In the genomic region with DNA sequence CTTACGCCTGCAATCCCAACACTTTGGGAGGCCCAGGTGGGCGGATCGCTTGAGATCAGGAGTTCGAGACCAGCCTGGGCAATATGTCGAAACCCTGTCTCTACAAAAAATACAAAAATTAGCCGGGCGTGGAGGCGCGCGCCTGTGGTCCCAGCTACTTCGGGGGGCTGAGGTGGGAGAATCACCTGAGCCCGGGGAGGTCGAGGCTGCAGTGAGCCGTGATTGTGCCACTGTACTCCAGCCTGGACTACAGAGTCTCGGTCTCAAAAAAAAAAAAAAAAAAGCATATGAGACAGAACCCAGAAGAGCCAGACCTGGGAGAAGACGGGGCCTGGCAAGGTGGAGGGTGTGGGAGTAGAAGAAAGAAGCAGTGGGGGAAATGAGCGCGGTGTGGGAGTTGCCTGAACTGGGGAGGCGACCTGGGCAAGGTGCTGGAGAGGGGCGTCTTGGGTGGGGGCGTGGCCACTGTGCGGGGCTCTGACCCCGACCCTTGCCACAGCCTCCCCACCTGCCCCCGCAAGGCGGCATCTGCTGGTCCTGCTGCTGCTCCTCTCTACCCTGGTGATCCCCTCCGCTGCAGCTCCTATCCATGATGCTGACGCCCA, we compare ENCODE assay signal across 10 cellular contexts. TPM values are rescaled to one million over a fixed set of nuclear protein-coding genes. Genes with fewer than 3 reads are reported as not detected.
A peak's percentile ranks its signal among the peaks of the same experiment; 100 is the strongest.
DNase-seq lines count a peak whose midpoint lies in the region; ATAC-seq and TF ChIP-seq lines count a peak whose summit lies in the region.
"Had no signal": no experiment of that assay in that cellular context is flagged by ENCODE, and none has a peak within 500 bp of the region (broad histone marks: within the 10 kb centered on the region; RNA-seq: fewer than 3 reads in every experiment).

No MANE protein-coding gene starts in this region.

- no peak overlapping the region for H2BK20ac ChIP-seq in IMR-90 (ENCODE audit: low read depth, low read length)

- no peak overlapping the region for H2BK12ac ChIP-seq in mesenchymal stem cell (ENCODE audit: low read length in 2 of 2)

- dilution Hi-C loops in IMR-90 (cut with HindIII; ENCODE audit: low sequenced_read_pairs, unreplicated experiment): no loop called here

- H3K4me2 ChIP-seq in IMR-90 (ENCODE audit: low read depth, low read length): peak overlapping the region; percentile 41
- H3K4me2 ChIP-seq in mesenchymal stem cell (ENCODE audit: low read length, poor library complexity, severe bottlenecking): peak overlapping the region; percentile 44
- no peak overlapping the region for H3K4me2 ChIP-seq in Karpas-422 (ENCODE audit: low read depth, low read length, poor library complexity, severe bottlenecking)

- POLR2A ChIA-PET in IMR-90 (lab: Charles Lee; ENCODE audit: unreplicated experiment): no interaction called here

- H2AFZ ChIP-seq in IMR-90 (replicated peaks; ENCODE audit: low read length, poor library complexity) (peak overlapping the region; percentile 94), mesenchymal stem cell (ENCODE audit: low read depth, low read length) (peak overlapping the region; percentile 66), Karpas-422 (ENCODE audit: low read length) (no peak overlapping the region)

- H3K79me1 ChIP-seq in IMR-90 (ENCODE audit: low read depth in 1 of 2, low read length in 2 of 2) (peaks cover 8 to 35% of the 10 kb centered on the region in 2 experiments), mesenchymal stem cell (replicated peaks; ENCODE audit: low read length, poor library complexity, severe bottlenecking) (peaks cover 5% of the 10 kb centered on the region)

- no peak overlapping the region for H4K5ac ChIP-seq in IMR-90 (ENCODE audit: low read depth, low read length)

- H3K18ac ChIP-seq in IMR-90 (ENCODE audit: low read depth, low read length) (no peak overlapping the region; the same call in 1 of the 2 replicates), mesenchymal stem cell (ENCODE audit: low read depth in 1 of 2, low read length in 2 of 2) (peak overlapping the region; percentile 37 to 66)

- H4K8ac ChIP-seq in IMR-90 (ENCODE audit: low read depth in 2 of 2, low read length in 2 of 2) (peak overlapping the region in 1 of 2 experiments; percentile 72; a peak in 2 of 4 replicates), mesenchymal stem cell (ENCODE audit: low read length) (peak overlapping the region; percentile 35)

- H2AK5ac ChIP-seq in IMR-90 (ENCODE audit: low read depth, low read length) (0 out of 2 replicates have a peak overlapping the region, but pooled peaks have one; percentile 33), mesenchymal stem cell (ENCODE audit: low read length, severe bottlenecking) (peak overlapping the region; percentile 38)

- CTCF ChIA-PET in IMR-90 (lab: Yijun Ruan, JAX): no interaction called here

- H3K56ac ChIP-seq in IMR-90 (ENCODE audit: extremely low read depth, insufficient read depth, low read length): no peak overlapping the region

- no peak overlapping the region for H2BK5ac ChIP-seq in IMR-90 (ENCODE audit: low read depth, low read length, poor library complexity, severe bottlenecking)
- no peak overlapping the region for H2BK5ac ChIP-seq in mesenchymal stem cell (ENCODE audit: low read depth, low read length, poor library complexity, severe bottlenecking)

- H3K4ac ChIP-seq in IMR-90 (ENCODE audit: low read depth, low read length) (peak overlapping the region; percentile 42), mesenchymal stem cell (ENCODE audit: low read depth in 1 of 2, low read length in 2 of 2) (no peak overlapping the region)

- ATAC-seq in IMR-90 (ENCODE audit: low read depth): no peak

- no peak overlapping the region for H3K23ac ChIP-seq in IMR-90 (ENCODE audit: low read depth, low read length)
- no peak overlapping the region for H3K23ac ChIP-seq in mesenchymal stem cell (ENCODE audit: low read length in 2 of 2)

- H4K91ac ChIP-seq in IMR-90 (ENCODE audit: insufficient read depth, low read depth, low read length) (no peak overlapping the region), mesenchymal stem cell (ENCODE audit: low read length) (no peak overlapping the region)

- in situ Hi-C loops in IMR-90 (cut with MboI; ENCODE audit: low sequenced_read_pairs): no loop called here

- H2BK120ac ChIP-seq in IMR-90 (ENCODE audit: low read depth, low read length) (no peak overlapping the region), mesenchymal stem cell (ENCODE audit: low read depth, low read length) (peak overlapping the region; percentile 86)

- H3K4me3 ChIP-seq in IMR-90 (ENCODE audit: insufficient read depth, low read depth, low read length): peak overlapping the region; percentile 22
- H3K4me3 ChIP-seq in choroid plexus epithelial cell (ENCODE audit: low read depth, low read length): peak overlapping the region; percentile 37
- H3K4me3 ChIP-seq in mesenchymal stem cell (ENCODE audit: insufficient read depth in 1 of 2, low read depth in 1 of 2, low read length in 2 of 2): peak overlapping the region in 1 of 2 experiments; percentile 54
- peak overlapping the region; percentile 79 for H3K4me3 ChIP-seq in suprapubic skin
- no peak overlapping the region for H3K4me3 ChIP-seq in Karpas-422 (ENCODE audit: low read length)
- H3K4me3 ChIP-seq: mucosa of descending colon had no signal

- H3K27me3 ChIP-seq in IMR-90 (ENCODE audit: control insufficient read depth, insufficient read depth, low read length): no peaks in the 10 kb centered on the region
- H3K27me3 ChIP-seq in mesenchymal stem cell (ENCODE audit: control insufficient read depth in 1 of 2, insufficient read depth in 1 of 2, low read length in 2 of 2): no peaks in the 10 kb centered on the region
- no peaks in the 10 kb centered on the region for H3K27me3 ChIP-seq in suprapubic skin
- H3K27me3 ChIP-seq in Karpas-422 (ENCODE audit: low read length): no peaks in the 10 kb centered on the region

- peak overlapping the region; percentile 65 for H2AK9ac ChIP-seq in IMR-90 (replicated peaks; ENCODE audit: low read depth, low read length, poor library complexity)

- no peaks in the 10 kb centered on the region for H3K9me2 ChIP-seq in Karpas-422 (replicated peaks; ENCODE audit: insufficient read depth, low read length)

- 59% methylated on average over 5 of the region's 27 CpGs; no CpG with 5 or more reads in 1 of the 2 experiments for WGBS in IMR-90 (ENCODE audit: extremely low coverage in 2 of 2, insufficient read length in 1 of 2), 2 experiments
- WGBS in mesenchymal stem cell: 82% methylated on average over 27 of the region's 27 CpGs
- WGBS in suprapubic skin: 78% methylated on average over 27 of the region's 27 CpGs

- H3K14ac ChIP-seq in IMR-90 (replicated peaks; ENCODE audit: low read depth, low read length): no peak overlapping the region
- H3K14ac ChIP-seq in mesenchymal stem cell (ENCODE audit: low read length in 2 of 2): no peak overlapping the region

- TF ChIP-seq CTCF in IMR-90 (conservative IDR thresholded peaks at IDR 0.05; ENCODE audit: low read depth, low read length) (no peak), choroid plexus epithelial cell (conservative IDR thresholded peaks at IDR 0.05; ENCODE audit: low read depth, low read length) (no peak), suprapubic skin (IDR thresholded peaks at IDR 0.05) (no peak)

- peak overlapping the region; percentile 7; the same call in 1 of the 2 replicates for H3K27ac ChIP-seq in IMR-90 (ENCODE audit: insufficient read depth, low read length)
- H3K27ac ChIP-seq in mesenchymal stem cell (ENCODE audit: low read length, poor library complexity, severe bottlenecking): peak overlapping the region; percentile 39
- no peak overlapping the region for H3K27ac ChIP-seq in suprapubic skin
- no peak overlapping the region for H3K27ac ChIP-seq in Karpas-422 (ENCODE audit: low read length)

- H4K20me1 ChIP-seq in IMR-90 (ENCODE audit: insufficient read depth, low read length) (no peaks in the 10 kb centered on the region), Karpas-422 (ENCODE audit: insufficient read depth, low read depth, low read length) (no peaks in the 10 kb centered on the region)

- H3K4me1 ChIP-seq in IMR-90 (ENCODE audit: control insufficient read depth, insufficient read depth, low read length) (peaks cover 2% of the 10 kb centered on the region; the same call in 1 of the 2 replicates), mesenchymal stem cell (ENCODE audit: control insufficient read depth, insufficient read depth, low read depth, low read length) (peaks cover 16% of the 10 kb centered on the region), suprapubic skin (peaks cover 39% of the 10 kb centered on the region), Karpas-422 (ENCODE audit: low read length) (peaks cover 30% of the 10 kb centered on the region)

- H3K9ac ChIP-seq in IMR-90 (ENCODE audit: low read depth, low read length) (no peak overlapping the region), mesenchymal stem cell (ENCODE audit: low read length) (peak overlapping the region; percentile 32), Karpas-422 (ENCODE audit: low read length) (no peak overlapping the region)

- H3K9me3 ChIP-seq in IMR-90 (ENCODE audit: control insufficient read depth, insufficient read depth, low read length) (peaks cover 4% of the 10 kb centered on the region), mesenchymal stem cell (ENCODE audit: control insufficient read depth, low read length) (peaks cover 6% of the 10 kb centered on the region), suprapubic skin (peaks cover 6% of the 10 kb centered on the region), Karpas-422 (ENCODE audit: low read length) (peaks cover 6% of the 10 kb centered on the region)

- BruUV-seq in IMR-90 (replicated peaks; lab: Mats Ljungman, UMichigan): no TSS peak

- intact Hi-C loops in IMR-90 (cut with micrococcal nuclease): no loop called here

- TF ChIP-seq POLR2A in IMR-90 (IDR thresholded peaks at IDR 0.05; ENCODE audit: low read depth, low read length) (no peak), suprapubic skin (IDR thresholded peaks at IDR 0.05) (no peak)

- DNase-seq in IMR-90 (no peak), choroid plexus epithelial cell (ENCODE audit: low read depth) (no peak), mesenchymal stem cell (no peak), suprapubic skin (ENCODE audit: low spot score in 2 of 2) (no peak), NCI-H2171 (lab: John Stamatoyannopoulos, UW) (no peak), iPS-NIHi11 (ENCODE audit: low spot score) (no peak), cerebellum (ENCODE audit: low spot score) (no peak), Karpas-422 (no peak)
- DNase-seq: NCI-H510A had no signal

- H3K79me2 ChIP-seq in Karpas-422 (ENCODE audit: low read length): no peaks in the 10 kb centered on the region

- no peak for TF ChIP-seq RAD21 in IMR-90 (IDR thresholded peaks at IDR 0.05; ENCODE audit: low read length)

- peaks cover 7% of the 10 kb centered on the region; the same call in 1 of the 2 replicates for H3K9me1 ChIP-seq in IMR-90 (ENCODE audit: insufficient read depth, low read length)

- TF ChIP-seq EP300 in suprapubic skin (IDR thresholded peaks at IDR 0.05): no peak

- H2BK15ac ChIP-seq in IMR-90 (ENCODE audit: low read depth, low read length) (no peak overlapping the region), mesenchymal stem cell (ENCODE audit: low read depth, poor library complexity, severe bottlenecking) (no peak overlapping the region)

- H3K36me3 ChIP-seq in IMR-90 (ENCODE audit: control insufficient read depth, insufficient read depth, low read length): peaks cover 5% of the 10 kb centered on the region
- H3K36me3 ChIP-seq in mesenchymal stem cell (ENCODE audit: control insufficient read depth in 1 of 2, insufficient read depth in 2 of 2, low read depth in 1 of 2, low read length in 2 of 2): peaks cover 5 to 8% of the 10 kb centered on the region in 2 experiments
- H3K36me3 ChIP-seq in suprapubic skin: peaks cover 1% of the 10 kb centered on the region
- H3K36me3 ChIP-seq in Karpas-422 (ENCODE audit: insufficient read depth, low read length): peaks cover 2% of the 10 kb centered on the region; the same call in 1 of the 2 replicates

RNA-seq across cellular contexts. Expression of a gene that starts 0.5 kb away (rescaled TPM):
- total RNA-seq in IMR-90 (2012; rRNA removed): not detected in 2 replicates
- polyA plus RNA-seq in IMR-90 (2012; rRNA removed): 0.67 TPM in 2 replicates
- 0.25 and 0.31 TPM in 2 replicates for polyA plus RNA-seq in IMR-90 (2012; cell fraction: cytosol; rRNA removed)
- polyA plus RNA-seq in IMR-90 (2012; cell fraction: nucleus; rRNA removed; ENCODE audit: low replicate concordance): 0.20 and 0.29 TPM in 2 replicates
- 0.46 TPM for polyA plus RNA-seq in mesenchymal stem cell (2013, experiment 1 of 2)
- polyA plus RNA-seq in mesenchymal stem cell (2013, experiment 2 of 2): 0.70 TPM
- total RNA-seq in suprapubic skin: not detected
- 0.73 TPM for total RNA-seq in cerebellum
- 1.2 TPM in 1 of 2 replicates, not detected in the other for total RNA-seq in Karpas-422 (2014; rRNA removed; shearing (Covaris generic); ENCODE audit: low replicate concordance)

RNA-seq across cellular contexts. Expression of a gene that starts 2.0 kb away (rescaled TPM):
- total RNA-seq in IMR-90 (2012; rRNA removed) (30.8 and 31.7 TPM in 2 replicates), suprapubic skin (10 to 100 TPM; 10.6 to 15.4 (median 13.2) TPM), cerebellum (15.3 TPM)
- polyA plus RNA-seq in IMR-90 (2012; rRNA removed): 33.6 and 37.6 TPM in 2 replicates
- polyA plus RNA-seq in IMR-90 (2012; cell fraction: cytosol; rRNA removed): 30.8 and 35.5 TPM in 2 replicates
- polyA plus RNA-seq in IMR-90 (2012; cell fraction: nucleus; rRNA removed; ENCODE audit: low replicate concordance): 30.3 and 49.5 TPM in 2 replicates
- polyA plus RNA-seq in mesenchymal stem cell (2013, experiment 1 of 2): 72.7 TPM
- 73.6 TPM for polyA plus RNA-seq in mesenchymal stem cell (2013, experiment 2 of 2)
- total RNA-seq in Karpas-422 (2014; rRNA removed; shearing (Covaris generic); ENCODE audit: low replicate concordance): 2.9 and 5.5 TPM in 2 replicates

RNA-seq across cellular contexts. Expression of a gene that starts 23.9 kb away (rescaled TPM):
- total RNA-seq in IMR-90 (2012; rRNA removed): not detected in 2 replicates
- polyA plus RNA-seq in IMR-90 (2012; rRNA removed): not detected in 2 replicates
- not detected in 2 replicates for polyA plus RNA-seq in IMR-90 (2012; cell fraction: cytosol; rRNA removed)
- 0.05 TPM in 1 of 2 replicates, not detected in the other for polyA plus RNA-seq in IMR-90 (2012; cell fraction: nucleus; rRNA removed; ENCODE audit: low replicate concordance)
- polyA plus RNA-seq in mesenchymal stem cell (2013, experiment 1 of 2): not detected
- polyA plus RNA-seq in mesenchymal stem cell (2013, experiment 2 of 2): not detected
- not detected for total RNA-seq in suprapubic skin
- total RNA-seq in cerebellum: not detected
- total RNA-seq in Karpas-422 (2014; rRNA removed; shearing (Covaris generic); ENCODE audit: low replicate concordance): 0.52 and 0.65 TPM in 2 replicates
- total RNA-seq: mucosa of descending colon had no signal

RNA-seq across cellular contexts. Expression of a gene that starts 29.0 kb away (rescaled TPM):
- not detected in 2 replicates for total RNA-seq in IMR-90 (2012; rRNA removed)
- not detected in 2 replicates for polyA plus RNA-seq in IMR-90 (2012; rRNA removed)
- polyA plus RNA-seq in IMR-90 (2012; cell fraction: cytosol; rRNA removed): not detected in 2 replicates
- polyA plus RNA-seq in IMR-90 (2012; cell fraction: nucleus; rRNA removed; ENCODE audit: low replicate concordance): not detected in 2 replicates
- not detected for polyA plus RNA-seq in mesenchymal stem cell (2013, experiment 1 of 2)
- polyA plus RNA-seq in mesenchymal stem cell (2013, experiment 2 of 2): not detected
- total RNA-seq in suprapubic skin: 10 to 100 TPM in 1 of 4 donors, 1 to 10 TPM in 3; 2.9 to 25.7 (median 5.0) TPM
- total RNA-seq in cerebellum: 1.4 TPM
- total RNA-seq in Karpas-422 (2014; rRNA removed; shearing (Covaris generic); ENCODE audit: low replicate concordance): 975 and 1,210 TPM in 2 replicates

RNA-seq across cellular contexts. Expression of a gene that starts 39.2 kb away (rescaled TPM):
- total RNA-seq in IMR-90 (2012; rRNA removed): under 0.01 and 0.18 TPM in 2 replicates
- 0.76 and 0.89 TPM in 2 replicates for polyA plus RNA-seq in IMR-90 (2012; rRNA removed)
- polyA plus RNA-seq in IMR-90 (2012; cell fraction: cytosol; rRNA removed): 0.20 and 0.30 TPM in 2 replicates
- polyA plus RNA-seq in IMR-90 (2012; cell fraction: nucleus; rRNA removed; ENCODE audit: low replicate concordance): 3.8 and 14.8 TPM in 2 replicates
- 3.5 TPM for polyA plus RNA-seq in mesenchymal stem cell (2013, experiment 1 of 2)
- polyA plus RNA-seq in mesenchymal stem cell (2013, experiment 2 of 2): 3.6 TPM
- total RNA-seq in suprapubic skin: 1 to 10 TPM in 1 of 4 donors, under 1 TPM in 2, not detected in 1; 0.23 to 1.4 (median 0.34) TPM
- 1.4 TPM for total RNA-seq in cerebellum
- total RNA-seq in Karpas-422 (2014; rRNA removed; shearing (Covaris generic); ENCODE audit: low replicate concordance): 16.9 and 42.6 TPM in 2 replicates

Comparison
In these comparisons a context has a peak if more than half of its experiments do, and no peak if none do; other contexts are left out.
1. H3K27ac ChIP-seq: peak in IMR-90 (single experiment) and mesenchymal stem cell (single experiment); none in suprapubic skin (single experiment) and Karpas-422 (single experiment).